ENCODE assay signal across 22 cellular contexts in genomic region chr11:13429836-13430235, GRCh38. TPM values are rescaled to one million over a fixed set of nuclear protein-coding genes. Genes with fewer than 3 reads are reported as not detected.
DNase-seq lines count a peak whose midpoint lies in the region; TF ChIP-seq lines count a peak whose summit lies in the region.
"Had no signal": no experiment of that assay in that cellular context is flagged by ENCODE, and none has a peak within 500 bp of the region (broad histone marks: within the 10 kb centered on the region; RNA-seq: fewer than 3 reads in every experiment).

No MANE protein-coding gene starts in this region.

- intact Hi-C loops in activated CD4-positive, alpha-beta memory T cell treated with anti-CD3 and anti-CD28 coated beads for 36 hours (cut with micrococcal nuclease) = no loop called here

- no peak overlapping the region for H3K4me3 ChIP-seq in epithelial cell of proximal tubule (ENCODE audit: low read depth, low read length)
- H3K4me3 ChIP-seq: BLaER1, GM23338 had no signal

- CTCF ChIA-PET in activated CD4-positive, alpha-beta memory T cell treated with anti-CD3 and anti-CD28 coated beads for 36 hours (lab: Charles Lee) = no interaction called here
- CTCF ChIA-PET in activated CD4-positive, alpha-beta memory T cell treated with anti-CD3 and anti-CD28 coated beads, Interleukin-2, amount 10 ng/mL, durations not matched to agents 7 days and 5 days (lab: Charles Lee) = no interaction called here

- peak overlapping the region; percentile 25 for H3K27ac Mint-ChIP-seq in activated CD4-positive, alpha-beta memory T cell treated with anti-CD3 and anti-CD28 coated beads for 36 hours
- no peak overlapping the region for H3K27ac Mint-ChIP-seq in activated CD4-positive, alpha-beta memory T cell treated with anti-CD3 and anti-CD28 coated beads, Interleukin-2, amount 10 ng/mL, durations not matched to agents 7 days and 5 days
- H3K27ac Mint-ChIP-seq: CD4-positive, CD25-positive, alpha-beta regulatory T cell; GM23338; H9; HFFc6; IgD-negative memory B cell had no signal

- peaks cover 36% of the 10 kb centered on the region for H3K4me1 Mint-ChIP-seq in activated CD4-positive, alpha-beta memory T cell treated with anti-CD3 and anti-CD28 coated beads for 36 hours (ENCODE audit: low read depth)
- peaks cover 5% of the 10 kb centered on the region for H3K4me1 Mint-ChIP-seq in activated CD4-positive, alpha-beta memory T cell treated with anti-CD3 and anti-CD28 coated beads, Interleukin-2, amount 10 ng/mL, durations not matched to agents 7 days and 5 days

- DNase-seq in activated CD4-positive, alpha-beta memory T cell treated with anti-CD3 and anti-CD28 coated beads for 36 hours = no peak
- DNase-seq in activated CD4-positive, alpha-beta memory T cell treated with anti-CD3 and anti-CD28 coated beads, Interleukin-2, amount 10 ng/mL, durations not matched to agents 7 days and 5 days = no peak
- peak; percentile 13 for DNase-seq in HT1080 (ENCODE audit: low read depth)
- DNase-seq in epithelial cell of proximal tubule (ENCODE audit: low read depth) = peak; percentile 73
- peak; percentile 90 for DNase-seq in renal cortical epithelial cell (ENCODE audit: low read depth)
- DNase-seq in germinal center (ENCODE audit: low spot score) = no peak
- no peak for DNase-seq in putamen (ENCODE audit: low spot score)
- DNase-seq: CD4-positive, CD25-positive, alpha-beta regulatory T cell; H9; HFFc6; NCI-H1092 treated with DMSO at 0.1 percent for 48 hours; NCI-H1436; NCI-H187; NCI-H2081 treated with DMSO at 0.1 percent for 48 hours; NCI-H2171; NCI-H226; NCI-H510A; NCI-H69; SHP77 treated with DMSO at 0.1 percent for 48 hours had no signal

- no peaks in the 10 kb centered on the region for H3K27me3 Mint-ChIP-seq in activated CD4-positive, alpha-beta memory T cell treated with anti-CD3 and anti-CD28 coated beads for 36 hours
- no peaks in the 10 kb centered on the region for H3K27me3 Mint-ChIP-seq in activated CD4-positive, alpha-beta memory T cell treated with anti-CD3 and anti-CD28 coated beads, Interleukin-2, amount 10 ng/mL, durations not matched to agents 7 days and 5 days
- H3K27me3 Mint-ChIP-seq: CD4-positive, CD25-positive, alpha-beta regulatory T cell; IgD-negative memory B cell had no signal

- H3K36me3 Mint-ChIP-seq in activated CD4-positive, alpha-beta memory T cell treated with anti-CD3 and anti-CD28 coated beads for 36 hours = peaks cover 22% of the 10 kb centered on the region
- H3K36me3 Mint-ChIP-seq in activated CD4-positive, alpha-beta memory T cell treated with anti-CD3 and anti-CD28 coated beads, Interleukin-2, amount 10 ng/mL, durations not matched to agents 7 days and 5 days (ENCODE audit: low read depth) = peaks cover 35% of the 10 kb centered on the region

- H3K4me3 Mint-ChIP-seq in activated CD4-positive, alpha-beta memory T cell treated with anti-CD3 and anti-CD28 coated beads for 36 hours = no peak overlapping the region
- no peak overlapping the region for H3K4me3 Mint-ChIP-seq in activated CD4-positive, alpha-beta memory T cell treated with anti-CD3 and anti-CD28 coated beads, Interleukin-2, amount 10 ng/mL, durations not matched to agents 7 days and 5 days
- H3K4me3 Mint-ChIP-seq: CD4-positive, CD25-positive, alpha-beta regulatory T cell; GM23338; H9; HFFc6 had no signal

- POLR2A ChIA-PET in activated CD4-positive, alpha-beta memory T cell treated with anti-CD3 and anti-CD28 coated beads for 36 hours (lab: Charles Lee) = no interaction called here
- POLR2A ChIA-PET in activated CD4-positive, alpha-beta memory T cell treated with anti-CD3 and anti-CD28 coated beads, Interleukin-2, amount 10 ng/mL, durations not matched to agents 7 days and 5 days (lab: Charles Lee) = no interaction called here

- no peak for TF ChIP-seq CTCF in epithelial cell of proximal tubule (conservative IDR thresholded peaks at IDR 0.05; ENCODE audit: low read depth, low read length)

- H3K9me3 Mint-ChIP-seq in activated CD4-positive, alpha-beta memory T cell treated with anti-CD3 and anti-CD28 coated beads for 36 hours = peaks cover 22% of the 10 kb centered on the region
- peaks cover 11% of the 10 kb centered on the region for H3K9me3 Mint-ChIP-seq in activated CD4-positive, alpha-beta memory T cell treated with anti-CD3 and anti-CD28 coated beads, Interleukin-2, amount 10 ng/mL, durations not matched to agents 7 days and 5 days

RNA-seq across cellular contexts. Expression of gene BTBD10, which starts 33.2 kb away (rescaled TPM):
- 10 to 100 TPM; 22.3 to 24.3 TPM for total RNA-seq in activated CD4-positive, alpha-beta memory T cell treated with anti-CD3 and anti-CD28 coated beads for 36 hours
- 10 to 100 TPM; 26.0 to 26.3 TPM for total RNA-seq in activated CD4-positive, alpha-beta memory T cell treated with anti-CD3 and anti-CD28 coated beads, Interleukin-2, amount 10 ng/mL, durations not matched to agents 7 days and 5 days
- total RNA-seq in HT1080 (2014; rRNA removed; shearing (Covaris generic)) = 62.3 and 64.0 TPM in 2 replicates
- 55.6 and 60.3 TPM in 2 replicates for polyA plus RNA-seq in HT1080 (2015; cell fraction: cytosol; rRNA removed)
- 47.5 and 53.2 TPM in 2 replicates for polyA plus RNA-seq in HT1080 (2015; cell fraction: nucleus; rRNA removed)
- total RNA-seq in epithelial cell of proximal tubule (54.5 and 55.5 TPM in 2 replicates), renal cortical epithelial cell (126 and 188 TPM in 2 replicates)

Comparison
In these comparisons a context has a peak if more than half of its experiments do, and no peak if none do; other contexts are left out.
1. DNase-seq: peak in HT1080 (single experiment), epithelial cell of proximal tubule (single experiment) and renal cortical epithelial cell (single experiment); none in activated CD4-positive, alpha-beta memory T cell treated with anti-CD3 and anti-CD28 coated beads for 36 hours (single experiment), activated CD4-positive, alpha-beta memory T cell treated with anti-CD3 and anti-CD28 coated beads, Interleukin-2, amount 10 ng/mL, durations not matched to agents 7 days and 5 days (single experiment), germinal center (single experiment) and putamen (single experiment).